1 cellular context compared by ENCODE assay signal in genomic region chr3:20574746-20575145, GRCh38.
TF ChIP-seq lines count a peak whose summit lies in the region.

No MANE protein-coding gene starts in this region.

TF ChIP-seq in SK-N-SH, 30 proteins besides CTCF, POLR2A, EP300 and RAD21:
- TF ChIP-seq IRF3 (IDR thresholded peaks at IDR 0.05; ENCODE audit: low read depth, low read length) (no peak), MAX (IDR thresholded peaks at IDR 0.05; ENCODE audit: low read depth) (no peak), PBX3 (IDR thresholded peaks at IDR 0.05) (no peak; the same call in 1 of the 2 replicates), TAF1 (IDR thresholded peaks at IDR 0.05; ENCODE audit: borderline replicate concordance, low read depth, low read length) (no peak), JUND (IDR thresholded peaks at IDR 0.05) (peak; percentile 41; the same call in 1 of the 2 replicates), SIN3A (IDR thresholded peaks at IDR 0.05; ENCODE audit: borderline replicate concordance, low read depth, low read length) (no peak), FOXJ3 (CRISPR knock-in tag; IDR thresholded peaks at IDR 0.05) (no peak), MXI1 (IDR thresholded peaks at IDR 0.05; ENCODE audit: low read depth, low read length) (no peak), NFIC (IDR thresholded peaks at IDR 0.05; ENCODE audit: borderline replicate concordance) (no peak), RCOR1 (IDR thresholded peaks at IDR 0.05; ENCODE audit: low read length) (no peak), REST (IDR thresholded peaks at IDR 0.05; ENCODE audit: low read depth, low read length) (no peak), SMC3 (IDR thresholded peaks at IDR 0.05; ENCODE audit: low read depth, low read length) (no peak), GATA2 (CRISPR knock-in tag; IDR thresholded peaks at IDR 0.05) (no peak), USF1 (IDR thresholded peaks at IDR 0.05; ENCODE audit: borderline replicate concordance, low read depth) (no peak), RXRA (IDR thresholded peaks at IDR 0.05; ENCODE audit: borderline replicate concordance, low read depth) (peak; percentile 61; the same call in 1 of the 2 replicates), ELF1 (IDR thresholded peaks at IDR 0.05) (peak; percentile 39; the same call in 1 of the 2 replicates), POLR2AphosphoS5 (IDR thresholded peaks at IDR 0.05; ENCODE audit: low read depth, low read length) (no peak), USF2 (IDR thresholded peaks at IDR 0.05; ENCODE audit: borderline replicate concordance, low read depth, low read length) (no peak), MEF2A (IDR thresholded peaks at IDR 0.05; ENCODE audit: borderline replicate concordance, low read depth) (no peak), ZBTB33 (IDR thresholded peaks at IDR 0.05; ENCODE audit: borderline replicate concordance, low read depth) (no peak), FOSL2 (IDR thresholded peaks at IDR 0.05; ENCODE audit: borderline replicate concordance, low read depth) (peak; percentile 70; the same call in 1 of the 2 replicates), NRF1 (IDR thresholded peaks at IDR 0.05; ENCODE audit: low read depth, low read length) (no peak), TEAD4 (IDR thresholded peaks at IDR 0.05; ENCODE audit: borderline replicate concordance, insufficient read depth) (peak; percentile 55; the same call in 1 of the 2 replicates), RFX5 (IDR thresholded peaks at IDR 0.05; ENCODE audit: low read length) (no peak), YY1 (IDR thresholded peaks at IDR 0.05; ENCODE audit: low read depth) (no peak), EZH2phosphoT487 (IDR thresholded peaks at IDR 0.05; ENCODE audit: borderline replicate concordance, low read depth) (no peak), CHD2 (IDR thresholded peaks at IDR 0.05; ENCODE audit: low read length, partially characterized antibody) (no peak), GABPA (IDR thresholded peaks at IDR 0.05; ENCODE audit: low read depth) (no peak), TCF12 (IDR thresholded peaks at IDR 0.05) (no peak), FOXM1 (IDR thresholded peaks at IDR 0.05; ENCODE audit: low read depth) (no peak)
TF ChIP-seq in SK-N-SH: peak in this region for 5.
